ENCODE assay signal across 1 cellular context in genomic region chr2:51013060-51013746, GRCh38.
TF ChIP-seq lines count a peak whose summit lies in the region.

No MANE protein-coding gene starts in this region.

TF ChIP-seq in WTC11, 78 proteins besides CTCF, POLR2A, EP300 and RAD21 (continued from another document):
- TF ChIP-seq FOXP4 (CRISPR knock-in tag; IDR thresholded peaks at IDR 0.05) (peak; percentile 46; the same call in 1 of the 2 replicates), ZNF219 (CRISPR knock-in tag; IDR thresholded peaks at IDR 0.05; ENCODE audit: borderline replicate concordance) (no peak), PRRX2 (CRISPR knock-in tag; IDR thresholded peaks at IDR 0.05) (no peak), GRHL2 (CRISPR knock-in tag; IDR thresholded peaks at IDR 0.05; ENCODE audit: insufficient replicate concordance, severe bottlenecking) (no peak), ZMAT4 (CRISPR knock-in tag; IDR thresholded peaks at IDR 0.05) (no peak), CREM (CRISPR knock-in tag; IDR thresholded peaks at IDR 0.05) (no peak), GABPB1 (CRISPR knock-in tag; IDR thresholded peaks at IDR 0.05) (no peak)
